ENCODE assay signal across 1 cellular context in genomic region chr4:38782452-38783108, GRCh38.
TF ChIP-seq lines count a peak whose summit lies in the region.

A gene with protein sequence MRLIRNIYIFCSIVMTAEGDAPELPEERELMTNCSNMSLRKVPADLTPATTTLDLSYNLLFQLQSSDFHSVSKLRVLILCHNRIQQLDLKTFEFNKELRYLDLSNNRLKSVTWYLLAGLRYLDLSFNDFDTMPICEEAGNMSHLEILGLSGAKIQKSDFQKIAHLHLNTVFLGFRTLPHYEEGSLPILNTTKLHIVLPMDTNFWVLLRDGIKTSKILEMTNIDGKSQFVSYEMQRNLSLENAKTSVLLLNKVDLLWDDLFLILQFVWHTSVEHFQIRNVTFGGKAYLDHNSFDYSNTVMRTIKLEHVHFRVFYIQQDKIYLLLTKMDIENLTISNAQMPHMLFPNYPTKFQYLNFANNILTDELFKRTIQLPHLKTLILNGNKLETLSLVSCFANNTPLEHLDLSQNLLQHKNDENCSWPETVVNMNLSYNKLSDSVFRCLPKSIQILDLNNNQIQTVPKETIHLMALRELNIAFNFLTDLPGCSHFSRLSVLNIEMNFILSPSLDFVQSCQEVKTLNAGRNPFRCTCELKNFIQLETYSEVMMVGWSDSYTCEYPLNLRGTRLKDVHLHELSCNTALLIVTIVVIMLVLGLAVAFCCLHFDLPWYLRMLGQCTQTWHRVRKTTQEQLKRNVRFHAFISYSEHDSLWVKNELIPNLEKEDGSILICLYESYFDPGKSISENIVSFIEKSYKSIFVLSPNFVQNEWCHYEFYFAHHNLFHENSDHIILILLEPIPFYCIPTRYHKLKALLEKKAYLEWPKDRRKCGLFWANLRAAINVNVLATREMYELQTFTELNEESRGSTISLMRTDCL (minus strand): TSS chr4:38782990. CDS start chr4:38775590, 7,400 bp downstream.

TF ChIP-seq in GM23338, 12 proteins besides CTCF, POLR2A, EP300 and RAD21 (continued from another document):
- TF ChIP-seq POLR2AphosphoS5 (IDR thresholded peaks at IDR 0.05; ENCODE audit: low read depth) = no peak
- TF ChIP-seq ZNF462 (CRISPR knock-in tag; IDR thresholded peaks at IDR 0.05) = no peak
- TF ChIP-seq ZNF114 (CRISPR knock-in tag; IDR thresholded peaks at IDR 0.05) = no peak
- TF ChIP-seq ZNF331 (CRISPR knock-in tag; IDR thresholded peaks at IDR 0.05; ENCODE audit: low read depth) = no peak
- TF ChIP-seq STAT1 (IDR thresholded peaks at IDR 0.05; ENCODE audit: unreplicated experiment) = no peak
- TF ChIP-seq JUNB (IDR thresholded peaks at IDR 0.05; ENCODE audit: unreplicated experiment) = no peak
- TF ChIP-seq CREB1 (CRISPR knock-in tag; IDR thresholded peaks at IDR 0.05; ENCODE audit: low read depth) = no peak
- TF ChIP-seq EZH2phosphoT487 (IDR thresholded peaks at IDR 0.05; ENCODE audit: unreplicated experiment) = no peak
TF ChIP-seq in GM23338: peak in this region for 0.
